14 cellular contexts compared by ENCODE assay signal in the genomic region with DNA sequence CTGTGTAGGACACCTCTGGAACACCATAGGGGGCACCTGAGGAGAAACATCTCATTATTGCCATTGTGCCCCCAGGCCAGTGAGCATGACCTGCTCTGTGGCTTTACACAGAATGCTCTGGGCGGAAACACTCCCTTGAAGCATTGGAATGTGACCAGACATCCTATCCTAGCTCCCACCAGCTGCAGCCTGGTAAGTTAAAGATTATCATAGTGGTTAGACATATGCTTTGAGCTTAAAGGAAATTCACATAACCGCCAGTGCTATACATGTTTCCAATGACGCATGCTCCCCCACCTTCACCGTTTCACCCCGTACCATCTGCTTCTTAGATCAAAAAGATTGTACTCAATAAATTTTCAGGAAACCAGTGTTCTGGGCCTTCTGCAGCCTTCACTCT.
"Had no signal": no experiment of that assay in that cellular context is flagged by ENCODE, and none has a peak within 500 bp of the region (broad histone marks: within the 10 kb centered on the region; RNA-seq: fewer than 3 reads in every experiment).

No MANE protein-coding gene starts in this region.

- H3K4me3 ChIP-seq: dorsolateral prefrontal cortex, esophagus muscularis mucosa, left lung, ovary, tibial artery had no signal

- H3K27ac Mint-ChIP-seq: activated CD8-positive, alpha-beta T cell treated with anti-CD3 and anti-CD28 coated beads for 36 hours; activated T-cell treated with anti-CD3 and anti-CD28 coated beads, Interleukin-2, amount 50 U/mL, for 72 hours; memory B cell; T-helper 2 cell treated with Interferon-gamma antibody and Interleukin-4, amounts not matched to agents 5 μg/mL and 100 μg/mL, for 36 hours had no signal

- H3K4me1 Mint-ChIP-seq: memory B cell had no signal

- ATAC-seq: activated CD8-positive, alpha-beta T cell treated with anti-CD3 and anti-CD28 coated beads for 36 hours; activated T-cell treated with anti-CD3 and anti-CD28 coated beads, Interleukin-2, amount 50 U/mL, for 72 hours; left lung had no signal

- H3K9me3 Mint-ChIP-seq: activated CD8-positive, alpha-beta T cell treated with anti-CD3 and anti-CD28 coated beads for 36 hours; T-helper 2 cell treated with Interferon-gamma antibody and Interleukin-4, amounts not matched to agents 5 μg/mL and 100 μg/mL, for 36 hours had no signal

- H3K4me1 ChIP-seq: esophagus muscularis mucosa, left lung, tibial artery had no signal

- H3K36me3 ChIP-seq: esophagus muscularis mucosa, left lung, ovary, tibial artery had no signal

- H3K27me3 ChIP-seq: dorsolateral prefrontal cortex, esophagus muscularis mucosa, left lung, ovary, tibial artery had no signal

- H3K9me3 ChIP-seq: esophagus muscularis mucosa, left lung, ovary, tibial artery had no signal

- H3K4me3 Mint-ChIP-seq: activated CD8-positive, alpha-beta T cell treated with anti-CD3 and anti-CD28 coated beads for 36 hours; activated T-cell treated with anti-CD3 and anti-CD28 coated beads, Interleukin-2, amount 50 U/mL, for 72 hours; memory B cell; T-helper 2 cell treated with Interferon-gamma antibody and Interleukin-4, amounts not matched to agents 5 μg/mL and 100 μg/mL, for 36 hours had no signal

- H3K27me3 Mint-ChIP-seq: activated CD8-positive, alpha-beta T cell treated with anti-CD3 and anti-CD28 coated beads for 36 hours had no signal

- H3K36me3 Mint-ChIP-seq: memory B cell had no signal

- H3K27ac ChIP-seq: dorsolateral prefrontal cortex, esophagus muscularis mucosa, left lung, ovary, tibial artery had no signal

- DNase-seq: activated CD4-positive, alpha-beta T cell treated with anti-CD3 and anti-CD28 coated beads for 1 hour; activated CD8-positive, alpha-beta memory T cell treated with anti-CD3 and anti-CD28 coated beads, Interleukin-2, amount 50 U/mL, for 4 hours; activated CD8-positive, alpha-beta T cell treated with anti-CD3 and anti-CD28 coated beads for 36 hours; activated gamma-delta T cell treated with Interleukin-2 at 50 U/mL for 16 hours; activated T-cell treated with anti-CD3 and anti-CD28 coated beads, Interleukin-2, amount 50 U/mL, for 72 hours; aorta; dorsolateral prefrontal cortex; head of caudate nucleus; left lung; ovary; tibial artery had no signal
